In genomic region chr6:167044696-167045095, GRCh38 we compare ENCODE assay signal across 15 cellular contexts. TPM values are rescaled to one million over a fixed set of nuclear protein-coding genes. Genes with fewer than 3 reads are reported as not detected.
DNase-seq lines count a peak whose midpoint lies in the region; ATAC-seq and TF ChIP-seq lines count a peak whose summit lies in the region.
"Had no signal": no experiment of that assay in that cellular context is flagged by ENCODE, and none has a peak within 500 bp of the region (broad histone marks: within the 10 kb centered on the region; RNA-seq: fewer than 3 reads in every experiment).

No MANE protein-coding gene starts in this region.

- peak; percentile 81 for ATAC-seq in WTC11
- ATAC-seq in left lobe of liver, result peak; percentile 33

- peaks cover 3% of the 10 kb centered on the region for H3K4me1 Mint-ChIP-seq in WTC11

- POLR2A ChIA-PET in WTC11 (lab: Charles Lee), result no interaction called here
- POLR2A ChIA-PET in RWPE1 (lab: Yijun Ruan, JAX; ENCODE audit: low non-redundant PET), result no interaction called here

- DNase-seq in AG20443 (ENCODE audit: low spot score) (peak; percentile 44), WTC11 (ENCODE audit: low spot score) (peak; percentile 19), left lobe of liver (ENCODE audit: low spot score) (no peak), RWPE1 (ENCODE audit: low spot score) (no peak), glomerular visceral epithelial cell (ENCODE audit: extremely low spot score) (no peak)
- no peak for DNase-seq in stimulated activated naive CD4-positive, alpha-beta T cell treated with Interleukin-2 at 50 U/mL for 16 hours (lab: John Stamatoyannopoulos, UW)
- DNase-seq: activated naive CD4-positive, alpha-beta T cell treated with anti-CD3 and anti-CD28 coated beads for 36 hours; glutamatergic neuron; NCI-H1092; NCI-H2171; posterior cingulate gyrus; SW 1271 had no signal

- TF ChIP-seq CTCF in GM12872 (IDR thresholded peaks at IDR 0.05; ENCODE audit: insufficient read depth, low read depth, low read length), result 0 out of 3 replicates have a peak, but pooled peaks have one; percentile 13
- TF ChIP-seq CTCF in WTC11 (IDR thresholded peaks at IDR 0.05), result no peak
- TF ChIP-seq CTCF in RWPE1 (conservative IDR thresholded peaks at IDR 0.05; ENCODE audit: low read depth), result no peak

- no peaks in the 10 kb centered on the region for H3K27me3 Mint-ChIP-seq in WTC11 (ENCODE audit: low read depth)

- H3K27ac ChIP-seq in RWPE1, result no peak overlapping the region
- H3K27ac ChIP-seq: C4-2B, cardiac muscle cell had no signal

- H3K36me3 Mint-ChIP-seq in WTC11, result peaks cover 18% of the 10 kb centered on the region

- H3K27ac Mint-ChIP-seq in WTC11, result peak overlapping the region; percentile 66
- H3K27ac Mint-ChIP-seq: activated naive CD4-positive, alpha-beta T cell treated with anti-CD3 and anti-CD28 coated beads for 36 hours had no signal

- no peak overlapping the region for H3K4me3 Mint-ChIP-seq in WTC11
- H3K4me3 Mint-ChIP-seq: activated naive CD4-positive, alpha-beta T cell treated with anti-CD3 and anti-CD28 coated beads for 36 hours had no signal

- H3K9me3 Mint-ChIP-seq in WTC11, result no peaks in the 10 kb centered on the region
- H3K9me3 Mint-ChIP-seq: activated naive CD4-positive, alpha-beta T cell treated with anti-CD3 and anti-CD28 coated beads for 36 hours had no signal

- CTCF ChIA-PET in WTC11 (lab: Charles Lee), result interaction anchor here (0.9 to 3.0 kb wide), 12 partner anchors 13 to 270 kb away, joined by 3 to 23 read pairs (median 3); no protein-coding TSS in a partner anchor
- CTCF ChIA-PET in RWPE1 (lab: Yijun Ruan, JAX), result interaction anchor here (0.6 to 1.5 kb wide), 2 partner anchors 12 to 16 kb away, joined by 4 read pairs; no protein-coding TSS in a partner anchor

TF ChIP-seq in WTC11, 78 proteins besides CTCF, POLR2A, EP300 and RAD21 (continues in another document):
- TF ChIP-seq PREB (CRISPR knock-in tag; IDR thresholded peaks at IDR 0.05; ENCODE audit: borderline replicate concordance) (no peak), USF2 (CRISPR knock-in tag; IDR thresholded peaks at IDR 0.05) (no peak), ELF4 (CRISPR knock-in tag; IDR thresholded peaks at IDR 0.05; ENCODE audit: low read depth) (no peak), MYBL2 (CRISPR knock-in tag; IDR thresholded peaks at IDR 0.05) (no peak), E2F1 (CRISPR knock-in tag; IDR thresholded peaks at IDR 0.05) (no peak), E2F5 (CRISPR knock-in tag; IDR thresholded peaks at IDR 0.05) (no peak), NR3C1 (CRISPR knock-in tag; conservative IDR thresholded peaks at IDR 0.05; ENCODE audit: low read depth) (no peak), AR (CRISPR knock-in tag; IDR thresholded peaks at IDR 0.05) (no peak), SOX15 (CRISPR knock-in tag; IDR thresholded peaks at IDR 0.05) (no peak), FOXK1 (CRISPR knock-in tag; IDR thresholded peaks at IDR 0.05) (no peak), ZNF416 (CRISPR knock-in tag; IDR thresholded peaks at IDR 0.05) (no peak), TEAD4 (CRISPR knock-in tag; IDR thresholded peaks at IDR 0.05) (no peak), TP53 (CRISPR knock-in tag; IDR thresholded peaks at IDR 0.05) (no peak), ATF2 (CRISPR knock-in tag; IDR thresholded peaks at IDR 0.05; ENCODE audit: borderline replicate concordance, low read depth) (no peak), ZNF317 (CRISPR knock-in tag; IDR thresholded peaks at IDR 0.05; ENCODE audit: borderline replicate concordance, low read depth) (no peak), ZNF425 (CRISPR knock-in tag; conservative IDR thresholded peaks at IDR 0.05) (no peak), PRRX2 (CRISPR knock-in tag; IDR thresholded peaks at IDR 0.05) (no peak), ATF3 (CRISPR knock-in tag; conservative IDR thresholded peaks at IDR 0.05) (no peak)

RNA-seq across cellular contexts. Expression of gene CEP43, which starts 45.5 kb away (rescaled TPM):
- total RNA-seq in WTC11 (2021) (23.4 to 25.6 TPM (median 25.1 TPM) in 3 replicates), left lobe of liver (17.7 TPM)

Comparison
In these comparisons a context has a peak if more than half of its experiments do, and no peak if none do; other contexts are left out.
1. DNase-seq: peak in AG20443 (single experiment) and WTC11 (single experiment); none in left lobe of liver (single experiment), RWPE1 (single experiment), glomerular visceral epithelial cell (single experiment) and stimulated activated naive CD4-positive, alpha-beta T cell treated with Interleukin-2 at 50 U/mL for 16 hours (single experiment).